1 cellular context compared by ENCODE assay signal in genomic region chr17:58303981-58304734, GRCh38.
TF ChIP-seq lines count a peak whose summit lies in the region.

No MANE protein-coding gene starts in this region.

TF ChIP-seq in GM23338, 12 proteins besides CTCF, POLR2A, EP300 and RAD21 (continued from another document):
- peak; percentile 50; the same call in 1 of the 2 replicates for TF ChIP-seq ZNF462 (CRISPR knock-in tag; IDR thresholded peaks at IDR 0.05)
- TF ChIP-seq POLR2AphosphoS5 (IDR thresholded peaks at IDR 0.05; ENCODE audit: low read depth), result no peak
TF ChIP-seq in GM23338: peak in this region for 1.
